Comparison of ENCODE assay signal across 8 cellular contexts in genomic region chr2:39492095-39492590, GRCh38.
DNase-seq lines count a peak whose midpoint lies in the region; ATAC-seq lines count a peak whose summit lies in the region.

No MANE protein-coding gene starts in this region.

- no peaks in the 10 kb centered on the region for H3K9me3 Mint-ChIP-seq in stimulated activated naive CD8-positive, alpha-beta T cell treated with anti-CD3 and anti-CD28 coated beads, Interleukin-15, amount 100 ng/mL, for 72 hours

- ATAC-seq in GM19452 (IDR thresholded peaks at IDR 0.05; ENCODE audit: unreplicated experiment) (peak; percentile 94), HG03432 (IDR thresholded peaks at IDR 0.05; ENCODE audit: unreplicated experiment) (peak; percentile 94)
- ATAC-seq in stimulated activated naive CD8-positive, alpha-beta T cell treated with anti-CD3 and anti-CD28 coated beads, Interleukin-15, amount 100 ng/mL, for 72 hours: peak; percentile 94

- peak overlapping the region; percentile 41 to 66 for H3K4me3 Mint-ChIP-seq in stimulated activated naive CD8-positive, alpha-beta T cell treated with anti-CD3 and anti-CD28 coated beads, Interleukin-15, amount 100 ng/mL, for 72 hours

- no peak overlapping the region for H3K27ac Mint-ChIP-seq in stimulated activated naive CD8-positive, alpha-beta T cell treated with anti-CD3 and anti-CD28 coated beads, Interleukin-15, amount 100 ng/mL, for 72 hours

- peaks cover under 1% of the 10 kb centered on the region for H3K27me3 Mint-ChIP-seq in stimulated activated naive CD8-positive, alpha-beta T cell treated with anti-CD3 and anti-CD28 coated beads, Interleukin-15, amount 100 ng/mL, for 72 hours

- H3K4me1 Mint-ChIP-seq in stimulated activated naive CD8-positive, alpha-beta T cell treated with anti-CD3 and anti-CD28 coated beads, Interleukin-15, amount 100 ng/mL, for 72 hours: peaks cover 43% of the 10 kb centered on the region

- DNase-seq in ELR (ENCODE audit: low read depth): peak; percentile 98
- peak; percentile 84 for DNase-seq in SKM-1 treated with dmso at 0.1 percent for 144 hours (lab: John Stamatoyannopoulos, UW; ENCODE audit: unreplicated experiment)
- peak; percentile 93 for DNase-seq in foreskin melanocyte
- DNase-seq in stimulated activated naive CD8-positive, alpha-beta T cell treated with anti-CD3 and anti-CD28 coated beads, Interleukin-15, amount 100 ng/mL, for 72 hours: peak; percentile 41 to 62
- DNase-seq in NCI-H187 (lab: John Stamatoyannopoulos, UW): no peak
- DNase-seq in nucleus accumbens (lab: John Stamatoyannopoulos, UW): no peak

Comparison
In these comparisons a context has a peak if more than half of its experiments do, and no peak if none do; other contexts are left out.
1. DNase-seq: peak in ELR (single experiment), SKM-1 treated with dmso at 0.1 percent for 144 hours (single experiment), foreskin melanocyte (single experiment) and stimulated activated naive CD8-positive, alpha-beta T cell treated with anti-CD3 and anti-CD28 coated beads, Interleukin-15, amount 100 ng/mL, for 72 hours (2 of 2); none in NCI-H187 (0 of 2) and nucleus accumbens (0 of 56).
2. Peak in every context shown above with its lines, with median percentiles within 50 percentile points of each other: ATAC-seq.